Comparison of ENCODE assay signal across 28 cellular contexts in genomic region chr9:97531750-97532383, GRCh38. TPM values are rescaled to one million over a fixed set of nuclear protein-coding genes. Genes with fewer than 3 reads are reported as not detected.
DNase-seq lines count a peak whose midpoint lies in the region; ATAC-seq and TF ChIP-seq lines count a peak whose summit lies in the region.
"Had no signal": no experiment of that assay in that cellular context is flagged by ENCODE, and none has a peak within 500 bp of the region (broad histone marks: within the 10 kb centered on the region; RNA-seq: fewer than 3 reads in every experiment).

No MANE protein-coding gene starts in this region.

- H3K4me3 ChIP-seq in right atrium auricular region (no peak overlapping the region), psoas muscle (no peak overlapping the region), uterus (no peak overlapping the region)
- H3K4me3 ChIP-seq: mucosa of descending colon, spleen, testis had no signal

- H3K9me3 ChIP-seq in right atrium auricular region, result peaks cover 0 to 7% of the 10 kb centered on the region in 2 donors
- no peaks in the 10 kb centered on the region for H3K9me3 ChIP-seq in psoas muscle
- H3K9me3 ChIP-seq in uterus, result no peaks in the 10 kb centered on the region
- H3K9me3 ChIP-seq: mucosa of descending colon, testis had no signal

- peaks cover 0 to 75% of the 10 kb centered on the region in 2 donors for H3K4me1 ChIP-seq in right atrium auricular region
- peaks cover 83% of the 10 kb centered on the region for H3K4me1 ChIP-seq in psoas muscle
- H3K4me1 ChIP-seq in uterus, result peaks cover 0 to 15% of the 10 kb centered on the region in 2 donors
- H3K4me1 ChIP-seq: spleen had no signal

- no peaks in the 10 kb centered on the region for H3K27me3 ChIP-seq in right atrium auricular region
- H3K27me3 ChIP-seq in psoas muscle (ENCODE audit: insufficient read depth in 3 of 3, low read length in 2 of 3), result no peaks in the 10 kb centered on the region
- H3K27me3 ChIP-seq in uterus, result no peaks in the 10 kb centered on the region
- H3K27me3 ChIP-seq: spleen, testis had no signal

- H3K36me3 ChIP-seq in right atrium auricular region (peaks cover 41% of the 10 kb centered on the region), psoas muscle (ENCODE audit: insufficient read depth in 1 of 2, low read depth in 1 of 2) (peaks cover 4 to 20% of the 10 kb centered on the region in 2 donors), uterus (no peaks in the 10 kb centered on the region)
- H3K36me3 ChIP-seq: spleen, WERI-Rb-1 had no signal

- ATAC-seq in psoas muscle, result peak in 3 of 4 donors; percentile 19 to 56 (median 33)
- ATAC-seq in activated T-cell treated with anti-CD3 and anti-CD28 coated beads, Interleukin-2, amount 50 U/mL, for 4 hours, result no peak
- ATAC-seq: activated CD8-positive, alpha-beta memory T cell treated with anti-CD3 and anti-CD28 coated beads, Interleukin-2, amount 10 ng/mL, durations not matched to agents 7 days and 5 days; left lobe of liver; mucosa of descending colon; stimulated activated effector memory CD8-positive, alpha-beta T cell treated with anti-CD3 and anti-CD28 coated beads, Interleukin-12 subunit alpha, Interleukin-12 subunit beta, amount 100 ng/mL, for 72 hours had no signal

- no peak for TF ChIP-seq POLR2A in uterus (IDR thresholded peaks at IDR 0.05)

- H3K36me3 Mint-ChIP-seq in activated T-cell treated with anti-CD3 and anti-CD28 coated beads, Interleukin-2, amount 50 U/mL, for 4 hours (ENCODE audit: insufficient read depth), result no peaks in the 10 kb centered on the region
- H3K36me3 Mint-ChIP-seq: activated CD8-positive, alpha-beta memory T cell treated with anti-CD3 and anti-CD28 coated beads, Interleukin-2, amount 10 ng/mL, durations not matched to agents 7 days and 5 days; activated naive CD8-positive, alpha-beta T cell; IgD-negative memory B cell; stimulated activated effector memory CD8-positive, alpha-beta T cell treated with anti-CD3 and anti-CD28 coated beads, Interleukin-12 subunit alpha, Interleukin-12 subunit beta, amount 100 ng/mL, for 72 hours had no signal

- TF ChIP-seq CTCF in right atrium auricular region (IDR thresholded peaks at IDR 0.05), result no peak
- TF ChIP-seq CTCF in psoas muscle (IDR thresholded peaks at IDR 0.05), result no peak
- no peak for TF ChIP-seq CTCF in uterus (IDR thresholded peaks at IDR 0.05)

- 19 to 24% (median 21%) methylated on average over 9 of the region's 9 CpGs for WGBS in psoas muscle, 3 donors

- DNase-seq in activated effector memory CD4-positive, alpha-beta T cell treated with anti-CD3 and anti-CD28 coated beads, Interleukin-2, amount 50 U/mL, for 16 hours, result peak; percentile 44
- DNase-seq in activated effector memory CD4-positive, alpha-beta T cell treated with Interleukin-2 at 50 U/mL for 16 hours, result no peak
- no peak for DNase-seq in right atrium auricular region (ENCODE audit: low spot score)
- peak in 1 of 2 donors; percentile 63 for DNase-seq in psoas muscle
- DNase-seq in uterus, result peak in 1 of 2 donors; percentile 46
- DNase-seq in activated CD4-positive, alpha-beta T cell treated with anti-CD3 and anti-CD28 coated beads for 48 hours, result no peak
- no peak for DNase-seq in activated T-cell treated with anti-CD3 and anti-CD28 coated beads, Interleukin-2, amount 50 U/mL, for 4 hours
- no peak for DNase-seq in SW480 (ENCODE audit: low spot score)
- DNase-seq: activated CD4-positive, alpha-beta T cell treated with anti-CD3 and anti-CD28 coated beads, Interleukin-2, amount 50 U/mL, for 1 hour; activated CD8-positive, alpha-beta memory T cell treated with anti-CD3 and anti-CD28 coated beads, Interleukin-2, amount 10 ng/mL, durations not matched to agents 7 days and 5 days; CD4-positive, alpha-beta T cell; cerebellar nuclear complex; HFFc6; mucosa of descending colon; NCI-H1105 treated with DMSO at 0.1 percent for 48 hours; NCI-H2029 treated with DMSO at 0.1 percent for 48 hours; NCI-H226; NCI-H748 treated with DMSO at 0.1 percent for 48 hours; spleen; stimulated activated CD4-positive, alpha-beta T cell treated with anti-CD3 and anti-CD28 coated beads, Interleukin-2, amount 100 ng/mL, for 48 hours; testis; WERI-Rb-1 had no signal

- peak overlapping the region; percentile 92 to 95 for H3K27ac ChIP-seq in right atrium auricular region
- H3K27ac ChIP-seq in psoas muscle, result peak overlapping the region; percentile 90
- peak overlapping the region; percentile 81 to 94 for H3K27ac ChIP-seq in uterus
- H3K27ac ChIP-seq: 22Rv1, spleen, WERI-Rb-1 had no signal

- peaks cover 7% of the 10 kb centered on the region for H3K27me3 Mint-ChIP-seq in activated T-cell treated with anti-CD3 and anti-CD28 coated beads, Interleukin-2, amount 50 U/mL, for 4 hours (ENCODE audit: low read depth)
- H3K27me3 Mint-ChIP-seq: CD4-positive, alpha-beta T cell; IgD-negative memory B cell had no signal

- intact Hi-C loops in psoas muscle (cut with DNase I) (loop anchor here in 1 of 2 donors (10.0 kb wide), 1 partner anchor 63 kb away; no protein-coding TSS in a partner anchor), uterus (cut with DNase I; ENCODE audit: low total_unique reads) (no loop called here)

- H3K9me3 Mint-ChIP-seq in activated T-cell treated with anti-CD3 and anti-CD28 coated beads, Interleukin-2, amount 50 U/mL, for 4 hours, result no peaks in the 10 kb centered on the region
- H3K9me3 Mint-ChIP-seq: activated T-helper 1 cell treated with anti-CD3 and anti-CD28 coated beads, Interleukin-12 subunit alpha, Interleukin-12 subunit beta, Interleukin-2, Interleukin-4 antibody, amounts not matched to agents 30 ng/mL and 10 ng/mL and 1 ng/mL, durations not matched to agents 14 hours and 24 hours and 36 hours; CD4-positive, alpha-beta T cell; IgD-negative memory B cell; stimulated activated effector memory CD8-positive, alpha-beta T cell treated with anti-CD3 and anti-CD28 coated beads, Interleukin-12 subunit alpha, Interleukin-12 subunit beta, amount 100 ng/mL, for 72 hours had no signal

- peaks cover 4% of the 10 kb centered on the region for H3K4me1 Mint-ChIP-seq in activated T-cell treated with anti-CD3 and anti-CD28 coated beads, Interleukin-2, amount 50 U/mL, for 4 hours (ENCODE audit: low read depth)
- H3K4me1 Mint-ChIP-seq: IgD-negative memory B cell had no signal

- no peak overlapping the region for H3K4me3 Mint-ChIP-seq in activated T-cell treated with anti-CD3 and anti-CD28 coated beads, Interleukin-2, amount 50 U/mL, for 4 hours
- H3K4me3 Mint-ChIP-seq: activated CD8-positive, alpha-beta memory T cell treated with anti-CD3 and anti-CD28 coated beads, Interleukin-2, amount 10 ng/mL, durations not matched to agents 7 days and 5 days; activated naive CD8-positive, alpha-beta T cell; activated T-helper 1 cell treated with anti-CD3 and anti-CD28 coated beads, Interleukin-12 subunit alpha, Interleukin-12 subunit beta, Interleukin-2, Interleukin-4 antibody, amounts not matched to agents 30 ng/mL and 10 ng/mL and 1 ng/mL, durations not matched to agents 14 hours and 24 hours and 36 hours; CD4-positive, alpha-beta T cell; HFFc6; IgD-negative memory B cell; stimulated activated effector memory CD8-positive, alpha-beta T cell treated with anti-CD3 and anti-CD28 coated beads, Interleukin-12 subunit alpha, Interleukin-12 subunit beta, amount 100 ng/mL, for 72 hours had no signal

RNA-seq across cellular contexts. Expression of gene TMOD1, which starts 30.4 kb away (rescaled TPM):
- total RNA-seq in right atrium auricular region (100 to 1,000 TPM; 118 to 122 TPM), psoas muscle (100 to 1,000 TPM; 138 to 209 (median 167) TPM), uterus (10 to 100 TPM in 3 of 4 donors, 1 to 10 TPM in 1; 5.9 to 93.7 (median 22.2) TPM)
- 100 to 1,000 TPM in 2 of 3 donors, 10 to 100 TPM in 1; 65.4 to 286 (median 131) TPM for polyA plus RNA-seq in psoas muscle
- total RNA-seq in activated T-cell treated with anti-CD3 and anti-CD28 coated beads, Interleukin-2, amount 50 U/mL, for 4 hours, result 1 to 10 TPM in 1 of 3 donors, under 1 TPM in 2; 0.71 to 1.2 (median 0.96) TPM

Comparison
In these comparisons a context has a peak if more than half of its experiments do, and no peak if none do; other contexts are left out.
1. ATAC-seq: peak in psoas muscle (3 of 4); none in activated T-cell treated with anti-CD3 and anti-CD28 coated beads, Interleukin-2, amount 50 U/mL, for 4 hours (0 of 2).
2. Peak in every context shown above with its lines, with median percentiles within 50 percentile points of each other: H3K27ac ChIP-seq.